Comparison of ENCODE assay signal across 1 cellular context in the genomic region with DNA sequence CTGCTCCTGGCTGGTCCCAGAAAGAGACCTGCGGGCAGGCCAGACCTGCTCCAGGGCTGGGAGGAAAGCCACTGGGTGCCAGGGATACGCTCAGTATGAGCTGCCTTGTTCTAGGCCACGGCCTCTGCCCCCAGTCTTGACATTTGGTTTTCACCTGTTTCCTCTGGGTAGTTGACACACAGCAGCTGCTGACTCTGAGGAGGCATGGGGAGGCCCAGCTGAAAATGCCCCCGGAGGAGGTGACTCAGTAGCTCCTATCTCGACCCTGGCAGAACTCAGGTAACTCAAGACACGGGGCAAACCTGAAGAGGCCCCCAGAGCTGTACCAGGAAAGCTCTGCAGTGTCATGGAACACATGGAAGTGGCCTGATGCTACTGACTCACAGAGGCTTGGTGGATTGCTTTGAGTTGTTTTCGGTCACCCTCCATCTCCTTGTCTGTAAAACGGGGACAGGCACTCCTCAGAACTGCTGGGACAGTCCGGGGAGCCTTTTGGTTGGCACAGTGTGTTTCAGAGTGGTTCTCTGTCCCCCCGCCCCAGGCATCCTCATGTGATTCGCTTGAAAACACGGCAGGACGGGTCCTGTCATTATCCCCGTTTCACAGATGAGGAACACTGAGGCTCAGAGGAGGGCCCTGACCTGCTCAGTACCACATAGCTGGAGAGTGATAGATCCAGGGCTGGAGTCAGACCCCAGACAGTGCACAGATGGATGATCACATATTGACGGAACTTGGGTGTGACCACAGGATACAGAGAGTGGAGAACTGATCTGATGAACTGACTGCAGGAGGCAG.
TF ChIP-seq lines count a peak whose summit lies in the region.

No MANE protein-coding gene starts in this region.

TF ChIP-seq in HepG2, 621 proteins besides CTCF, POLR2A, EP300 and RAD21:
- TF ChIP-seq ZNF629 (CRISPR knock-in tag; conservative IDR thresholded peaks at IDR 0.05) (peak; percentile 80), ZNF501 (CRISPR knock-in tag; IDR thresholded peaks at IDR 0.05) (no peak)
